In the genomic region with DNA sequence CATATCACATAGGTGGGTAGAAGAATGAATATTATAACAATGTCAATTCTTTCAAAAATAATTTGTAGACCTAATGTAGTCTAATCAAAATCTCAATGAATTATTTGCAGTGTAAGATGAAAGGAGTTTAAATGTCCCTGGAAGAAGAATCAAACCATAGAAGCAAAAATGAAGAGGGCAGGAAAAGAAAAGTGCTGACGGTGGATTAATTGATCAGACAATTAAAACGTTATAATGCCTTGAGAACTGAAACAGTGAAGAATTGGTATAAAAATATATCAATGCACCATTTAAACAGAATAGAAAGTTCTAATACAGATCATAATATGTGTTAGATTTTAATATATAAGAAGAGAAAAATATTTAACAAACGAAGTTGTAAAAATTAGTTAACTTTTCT, we compare ENCODE assay signal across 25 cellular contexts.
"Had no signal": no experiment of that assay in that cellular context is flagged by ENCODE, and none has a peak within 500 bp of the region (broad histone marks: within the 10 kb centered on the region; RNA-seq: fewer than 3 reads in every experiment).

No MANE protein-coding gene starts in this region.

- H3K9me3 ChIP-seq: neutrophil, pancreas, psoas muscle, stomach, thoracic aorta, tibial artery, transverse colon, upper lobe of right lung, uterus had no signal

- ATAC-seq: naive thymus-derived CD8-positive, alpha-beta T cell; natural killer cell treated with Interleukin-12 subunit alpha and Interleukin-12 subunit beta and Interleukin-15 and Interleukin-18, amount 100 ng/mL, for 72 hours; pancreas; psoas muscle; right cardiac atrium; sciatic nerve; stimulated activated effector memory CD8-positive, alpha-beta T cell treated with anti-CD3 and anti-CD28 coated beads, Interleukin-12 subunit alpha, Interleukin-12 subunit beta, amount 100 ng/mL, for 72 hours; stimulated activated naive B cell treated with anti-CD40 and anti-IgM and Interleukin-4, amounts not matched to agents 10 μg/mL and 1 μg/mL and 100 μg/mL, for 72 hours; upper lobe of right lung had no signal

- H3K4me1 ChIP-seq: pancreas, psoas muscle, stomach, tibial artery, transverse colon, upper lobe of right lung, uterus had no signal

- H3K36me3 ChIP-seq: neutrophil, pancreas, stomach, thoracic aorta, tibial artery, transverse colon, upper lobe of right lung, uterus had no signal

- H3K27ac ChIP-seq: neutrophil, pancreas, psoas muscle, skin epidermis, stomach, thoracic aorta, tibial artery, transverse colon, upper lobe of right lung, uterus had no signal

- FAIRE-seq: pancreas had no signal

- DNase-seq: naive B cell; naive thymus-derived CD8-positive, alpha-beta T cell; nephron progenitor cell; nucleus accumbens; pancreas; posterior cingulate gyrus; psoas muscle; right cardiac atrium; stimulated activated CD4-positive, alpha-beta T cell treated with anti-CD3 and anti-CD28 coated beads, Interleukin-15, amount 100 ng/mL, for 24 hours; stimulated activated CD4-positive, alpha-beta T cell treated with anti-CD3 and anti-CD28 coated beads, Interleukin-2, amount 100 ng/mL, for 24 hours; stimulated activated CD4-positive, alpha-beta T cell treated with anti-CD3 and anti-CD28 coated beads, Interleukin-2, amount 100 ng/mL, for 48 hours; stimulated activated CD4-positive, alpha-beta T cell treated with anti-CD3 and anti-CD28 coated beads, Interleukin-4, amount 100 ng/mL, for 24 hours; stimulated activated naive B cell treated with anti-CD40 and anti-IgM and Interleukin-4, amounts not matched to agents 10 μg/mL and 1 μg/mL and 100 μg/mL, for 72 hours; stimulated activated naive CD4-positive, alpha-beta T cell treated with Interleukin-2 at 50 U/mL for 16 hours; stomach; tibial artery; transverse colon; upper lobe of right lung; uterus had no signal

- H3K4me3 ChIP-seq: pancreas, psoas muscle, skin epidermis, stomach, thoracic aorta, tibial artery, transverse colon, upper lobe of right lung, uterus had no signal

- H3K27me3 ChIP-seq: neutrophil, pancreas, stomach, tibial artery, transverse colon, upper lobe of right lung, uterus had no signal
